In genomic region chr1:117093091-117093534, GRCh38 we compare ENCODE assay signal across 8 cellular contexts. TPM values are rescaled to one million over a fixed set of nuclear protein-coding genes. Genes with fewer than 3 reads are reported as not detected.
DNase-seq lines count a peak whose midpoint lies in the region; ATAC-seq and TF ChIP-seq lines count a peak whose summit lies in the region.

No MANE protein-coding gene starts in this region.

- H3K9me3 ChIP-seq in NT2/D1 (ENCODE audit: insufficient read depth, low read length) (no peaks in the 10 kb centered on the region), esophagus squamous epithelium (no peaks in the 10 kb centered on the region), osteoblast (ENCODE audit: low read depth, low read length) (no peaks in the 10 kb centered on the region), spleen (no peaks in the 10 kb centered on the region)

- H4K20me1 ChIP-seq in osteoblast (ENCODE audit: insufficient read depth, low read length): no peaks in the 10 kb centered on the region

- H3K4me1 ChIP-seq in NT2/D1 (ENCODE audit: insufficient read depth, insufficient read length): peaks cover 4% of the 10 kb centered on the region
- peaks cover 5 to 24% (median 10%) of the 10 kb centered on the region in 3 donors for H3K4me1 ChIP-seq in esophagus squamous epithelium
- H3K4me1 ChIP-seq in osteoblast (ENCODE audit: insufficient read depth, low read length): peaks cover 44% of the 10 kb centered on the region
- H3K4me1 ChIP-seq in spleen: no peaks in the 10 kb centered on the region

- TF ChIP-seq CTCF in esophagus squamous epithelium (IDR thresholded peaks at IDR 0.05): no peak
- TF ChIP-seq CTCF in osteoblast (IDR thresholded peaks at IDR 0.05; ENCODE audit: extremely low read depth, low read depth, low read length): no peak
- no peak for TF ChIP-seq CTCF in spleen (IDR thresholded peaks at IDR 0.05 in 8 of 11, conservative IDR thresholded peaks at IDR 0.05 in 3 of 11)

- DNase-seq in Caki2 (ENCODE audit: low read depth) (peak; percentile 76), NT2/D1 (ENCODE audit: low read depth, low spot score) (peak; percentile 71), esophagus squamous epithelium (lab: John Stamatoyannopoulos, UW) (no peak), osteoblast (ENCODE audit: insufficient read length, low spot score, missing footprints) (peak; percentile 90), spleen (no peak), SHP77 treated with DMSO at 0.1 percent for 48 hours (lab: John Stamatoyannopoulos, UW) (no peak)

- no peak overlapping the region for H2AFZ ChIP-seq in osteoblast (ENCODE audit: low read length)

- peaks cover 59% of the 10 kb centered on the region for H3K36me3 Mint-ChIP-seq in stimulated activated memory B cell treated with anti-CD40 and anti-IgM and Interleukin-4, amounts not matched to agents 10 μg/mL and 1 μg/mL and 100 μg/mL, for 72 hours

- 24 to 25% methylated on average over 7 of the region's 7 CpGs for WGBS in esophagus squamous epithelium, 2 donors
- 80 to 86% (median 82%) methylated on average over 7 of the region's 7 CpGs for WGBS in spleen, 5 donors

- no peaks in the 10 kb centered on the region for H3K79me2 ChIP-seq in osteoblast (ENCODE audit: insufficient read depth, low read length)

- TF ChIP-seq POLR2A in esophagus squamous epithelium (IDR thresholded peaks at IDR 0.05) (no peak), spleen (IDR thresholded peaks at IDR 0.05) (no peak)

- no peaks in the 10 kb centered on the region for H3K4me1 Mint-ChIP-seq in stimulated activated memory B cell treated with anti-CD40 and anti-IgM and Interleukin-4, amounts not matched to agents 10 μg/mL and 1 μg/mL and 100 μg/mL, for 72 hours

- no peak overlapping the region for H3K4me3 Mint-ChIP-seq in stimulated activated memory B cell treated with anti-CD40 and anti-IgM and Interleukin-4, amounts not matched to agents 10 μg/mL and 1 μg/mL and 100 μg/mL, for 72 hours

- intact Hi-C loops in esophagus squamous epithelium (cut with DNase I): no loop called here
- intact Hi-C loops in spleen (cut with DNase I; ENCODE audit: low total_unique reads): no loop called here

- H3K27ac ChIP-seq in esophagus squamous epithelium: peak overlapping the region; percentile 68 to 80 (median 76)
- peak overlapping the region; percentile 93 for H3K27ac ChIP-seq in osteoblast (ENCODE audit: low read depth, low read length)
- no peak overlapping the region for H3K27ac ChIP-seq in spleen

- H3K9ac ChIP-seq in NT2/D1 (ENCODE audit: insufficient read length, low read depth): no peak overlapping the region

- no peak overlapping the region for H3K27ac Mint-ChIP-seq in stimulated activated memory B cell treated with anti-CD40 and anti-IgM and Interleukin-4, amounts not matched to agents 10 μg/mL and 1 μg/mL and 100 μg/mL, for 72 hours

- H3K36me3 ChIP-seq in NT2/D1 (ENCODE audit: insufficient read depth, insufficient read length, low read length) (peaks cover 92% of the 10 kb centered on the region), esophagus squamous epithelium (peaks cover 0 to 76% (median 4%) of the 10 kb centered on the region in 3 donors), osteoblast (ENCODE audit: insufficient read depth, low read length) (peaks cover 7% of the 10 kb centered on the region), spleen (peaks cover 0 to 100% (median 58%) of the 10 kb centered on the region in 6 donors)

- no peaks in the 10 kb centered on the region for H3K27me3 ChIP-seq in NT2/D1 (ENCODE audit: insufficient read depth, insufficient read length)
- H3K27me3 ChIP-seq in esophagus squamous epithelium: no peaks in the 10 kb centered on the region
- H3K27me3 ChIP-seq in osteoblast (ENCODE audit: insufficient read depth, low read length): no peaks in the 10 kb centered on the region
- no peaks in the 10 kb centered on the region for H3K27me3 ChIP-seq in spleen (replicated peaks in 1 of 7)

- no peak overlapping the region for H3K4me3 ChIP-seq in NT2/D1 (ENCODE audit: insufficient read length, low read depth)
- H3K4me3 ChIP-seq in esophagus squamous epithelium: no peak overlapping the region
- H3K4me3 ChIP-seq in osteoblast (ENCODE audit: insufficient read depth, low read length): peak overlapping the region; percentile 13
- H3K4me3 ChIP-seq in spleen: no peak overlapping the region

- ATAC-seq in GM18868 (IDR thresholded peaks at IDR 0.05; ENCODE audit: unreplicated experiment): no peak
- no peak for ATAC-seq in stimulated activated memory B cell treated with anti-CD40 and anti-IgM and Interleukin-4, amounts not matched to agents 10 μg/mL and 1 μg/mL and 100 μg/mL, for 72 hours

- H3K4me2 ChIP-seq in osteoblast (ENCODE audit: insufficient read depth, low read length): peak overlapping the region; percentile 40

- H3K27me3 Mint-ChIP-seq in stimulated activated memory B cell treated with anti-CD40 and anti-IgM and Interleukin-4, amounts not matched to agents 10 μg/mL and 1 μg/mL and 100 μg/mL, for 72 hours: no peaks in the 10 kb centered on the region

- H3K9me3 Mint-ChIP-seq in stimulated activated memory B cell treated with anti-CD40 and anti-IgM and Interleukin-4, amounts not matched to agents 10 μg/mL and 1 μg/mL and 100 μg/mL, for 72 hours: no peaks in the 10 kb centered on the region

- in situ Hi-C loops in Caki2 (cut with HindIII; ENCODE audit: low pct_unique_long_range_greater_than_20kb, low sequenced_read_pairs): no loop called here

RNA-seq across cellular contexts. Expression of gene TRIM45, which starts 28.4 kb away (rescaled TPM):
- total RNA-seq in Caki2 (2014; rRNA removed; shearing (Covaris generic); ENCODE audit: low replicate concordance): 2.1 and 11.6 TPM in 2 replicates
- total RNA-seq in esophagus squamous epithelium: 1 to 10 TPM in 1 of 4 donors, under 1 TPM in 3; 0.38 to 1.1 (median 0.60) TPM
- 1.4 and 2.1 TPM in 2 replicates for total RNA-seq in osteoblast
- total RNA-seq in spleen: 1 to 10 TPM; 1.5 to 4.0 (median 1.9) TPM
- polyA plus RNA-seq in spleen: 1 to 10 TPM; 1.2 to 8.1 (median 4.4) TPM

RNA-seq across cellular contexts. Expression of gene TTF2, which starts 33.0 kb away (rescaled TPM):
- total RNA-seq in Caki2 (2014; rRNA removed; shearing (Covaris generic); ENCODE audit: low replicate concordance): 4.2 and 12.7 TPM in 2 replicates
- 10 to 100 TPM in 3 of 4 donors, 1 to 10 TPM in 1; 7.2 to 24.2 (median 19.2) TPM for total RNA-seq in esophagus squamous epithelium
- 5.4 and 9.1 TPM in 2 replicates for total RNA-seq in osteoblast
- total RNA-seq in spleen: 10 to 100 TPM; 16.8 to 36.1 (median 25.4) TPM
- 1 to 10 TPM; 4.8 to 7.0 (median 5.2) TPM for polyA plus RNA-seq in spleen

Comparison
In these comparisons a context has a peak if more than half of its experiments do, and no peak if none do; other contexts are left out.
1. DNase-seq: peak in Caki2 (single experiment), NT2/D1 (single experiment) and osteoblast (single experiment); none in esophagus squamous epithelium (single experiment), spleen (single experiment) and SHP77 treated with DMSO at 0.1 percent for 48 hours (single experiment).
2. H3K27ac ChIP-seq: peak in esophagus squamous epithelium (4 of 4) and osteoblast (single experiment); none in spleen (0 of 8).